In genomic region chr15:31214864-31215489, GRCh38 we compare ENCODE assay signal across 1 cellular context.
A peak's percentile ranks its signal among the peaks of the same experiment; 100 is the strongest.
TF ChIP-seq lines count a peak whose summit lies in the region.

No MANE protein-coding gene starts in this region.

TF ChIP-seq in liver, 16 proteins besides CTCF, POLR2A, EP300 and RAD21 (continued from another document):
- TF ChIP-seq REST (IDR thresholded peaks at IDR 0.05) (peak; percentile 70), EGR1 (IDR thresholded peaks at IDR 0.05; ENCODE audit: low read depth in 2 of 2) (peak in 1 of 2 donors; percentile 89), GABPA (IDR thresholded peaks at IDR 0.05 in 1 of 2, conservative IDR thresholded peaks at IDR 0.05 in 1 of 2) (peak in 1 of 2 donors; percentile 35), RXRA (IDR thresholded peaks at IDR 0.05) (peak; percentile 76 to 94), FOXA2 (IDR thresholded peaks at IDR 0.05) (peak; percentile 10), JUND (IDR thresholded peaks at IDR 0.05) (peak in 1 of 2 donors; percentile 77), MAX (IDR thresholded peaks at IDR 0.05) (peak; percentile 88), HNF4G (IDR thresholded peaks at IDR 0.05) (no peak)
